Comparison of ENCODE assay signal across 20 cellular contexts in the genomic region with DNA sequence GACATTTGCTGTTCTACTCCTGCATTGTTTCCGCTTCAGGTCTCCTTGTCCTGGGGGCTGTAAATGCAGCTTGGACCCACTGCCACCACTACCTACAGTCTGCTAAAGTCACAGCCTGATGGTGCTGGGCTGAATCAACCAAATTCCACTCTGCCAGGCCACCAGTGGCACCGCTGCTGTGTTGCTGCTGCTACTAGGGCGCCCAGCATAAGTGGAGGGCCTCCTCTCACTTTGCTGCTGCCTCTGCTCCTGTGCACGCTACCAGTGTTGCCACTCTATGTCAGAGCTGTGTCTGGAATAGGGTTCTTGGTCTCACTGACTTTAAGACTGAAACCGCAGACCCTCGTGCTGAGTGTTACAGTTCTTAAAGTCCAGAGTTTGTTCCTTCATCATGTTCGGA. TPM values are rescaled to one million over a fixed set of nuclear protein-coding genes. Genes with fewer than 3 reads are reported as not detected.
DNase-seq lines count a peak whose midpoint lies in the region; ATAC-seq, FAIRE-seq and TF ChIP-seq lines count a peak whose summit lies in the region.
"Had no signal": no experiment of that assay in that cellular context is flagged by ENCODE, and none has a peak within 500 bp of the region (broad histone marks: within the 10 kb centered on the region; RNA-seq: fewer than 3 reads in every experiment).

No MANE protein-coding gene starts in this region.

- TF ChIP-seq POLR2A in H1 (IDR thresholded peaks at IDR 0.05; ENCODE audit: control extremely low read depth in 1 of 2, low read depth in 2 of 2, low read length in 2 of 2) = no peak

- no peak overlapping the region for H3K27ac ChIP-seq in H1 (ENCODE audit: low read depth, low read length)
- H3K27ac ChIP-seq: KMS-11 had no signal

- H3K23me2 ChIP-seq in H1 (ENCODE audit: low read depth, low read length) = peaks cover 4% of the 10 kb centered on the region; the same call in 1 of the 2 replicates

- H3K4me2 ChIP-seq in H1 (ENCODE audit: insufficient read depth in 1 of 2, low read depth in 2 of 2, low read length in 2 of 2) = no peak overlapping the region

- no peaks in the 10 kb centered on the region for H3K9me3 ChIP-seq in H1 (ENCODE audit: insufficient read depth in 2 of 2, low read depth in 1 of 2, low read length in 1 of 2)
- H3K9me3 ChIP-seq: body of pancreas, Peyer's patch had no signal

- peaks cover 0 to 6% of the 10 kb centered on the region in 2 experiments for H4K20me1 ChIP-seq in H1 (replicated peaks in 1 of 2; ENCODE audit: control insufficient read depth in 1 of 2, insufficient read depth in 2 of 2, low read length in 2 of 2)

- no peak overlapping the region for H2BK120ac ChIP-seq in H1 (replicated peaks; ENCODE audit: low read depth, low read length)

- no peak for TF ChIP-seq EP300 in H1 (IDR thresholded peaks at IDR 0.05; ENCODE audit: borderline replicate concordance in 1 of 2, low read depth in 2 of 2, low read length in 2 of 2)

- H3K9ac ChIP-seq in H1 (replicated peaks in 1 of 4; ENCODE audit: extremely low read depth in 1 of 4, low read depth in 3 of 4, low read length in 3 of 4) = no peak overlapping the region
- H3K9ac ChIP-seq: KMS-11 had no signal

- H3K36me3 Mint-ChIP-seq in activated CD4-positive, alpha-beta T cell treated with anti-CD3 and anti-CD28 coated beads, Interleukin-2, amount 10 ng/mL, durations not matched to agents 7 days and 5 days (ENCODE audit: low read depth) = peaks cover 23% of the 10 kb centered on the region
- H3K36me3 Mint-ChIP-seq in progenitor cell of endocrine pancreas (ENCODE audit: insufficient read depth) = peaks cover 6% of the 10 kb centered on the region

- FAIRE-seq in H1 (lab: Jason Lieb, UNC) = no peak
- FAIRE-seq: urothelium cell line had no signal

- 0 out of 2 replicates have a peak overlapping the region, but pooled peaks have one; percentile 13 for H2BK5ac ChIP-seq in H1 (ENCODE audit: low read depth, low read length)

- POLR2A ChIA-PET in activated CD4-positive, alpha-beta T cell treated with anti-CD3 and anti-CD28 coated beads, Interleukin-2, amount 10 ng/mL, durations not matched to agents 7 days and 5 days (lab: Charles Lee) = no interaction called here
- POLR2A ChIA-PET in H1 (lab: Charles Lee; ENCODE audit: partially characterized antibody) = no interaction called here

- peaks cover 2% of the 10 kb centered on the region for H3K9me3 Mint-ChIP-seq in activated CD4-positive, alpha-beta T cell treated with anti-CD3 and anti-CD28 coated beads, Interleukin-2, amount 10 ng/mL, durations not matched to agents 7 days and 5 days
- peaks cover 3% of the 10 kb centered on the region for H3K9me3 Mint-ChIP-seq in progenitor cell of endocrine pancreas (ENCODE audit: low read depth)
- H3K9me3 Mint-ChIP-seq: stimulated activated memory B cell treated with anti-CD40 and anti-IgM and Interleukin-4, amounts not matched to agents 10 μg/mL and 1 μg/mL and 100 μg/mL, for 72 hours had no signal

- no peak overlapping the region for H2BK12ac ChIP-seq in H1 (ENCODE audit: low read depth, low read length)

- no peaks in the 10 kb centered on the region for H3K27me3 ChIP-seq in H1 (replicated peaks in 1 of 4; ENCODE audit: control insufficient read depth in 3 of 4, extremely low read depth in 1 of 4, insufficient read depth in 3 of 4, low read length in 3 of 4)
- H3K27me3 ChIP-seq: body of pancreas, Peyer's patch had no signal

- no peak overlapping the region for H3K23ac ChIP-seq in H1 (ENCODE audit: insufficient read length)

- no peak overlapping the region for H3K56ac ChIP-seq in H1 (replicated peaks; ENCODE audit: insufficient read length, low read depth, low read length)

- no peak for ATAC-seq in omental fat pad (ENCODE audit: low FRiP score)
- ATAC-seq: body of pancreas; left lobe of liver; sciatic nerve; stimulated activated memory B cell treated with anti-CD40 and anti-IgM and Interleukin-4, amounts not matched to agents 10 μg/mL and 1 μg/mL and 100 μg/mL, for 72 hours had no signal

- no peak overlapping the region for H3K4ac ChIP-seq in H1 (replicated peaks; ENCODE audit: insufficient read length, low read depth, low read length)

- H3K4me1 ChIP-seq in H1 (replicated peaks in 1 of 4; ENCODE audit: control insufficient read depth in 3 of 4, insufficient read depth in 4 of 4, low read length in 3 of 4) = no peaks in the 10 kb centered on the region; a peak in 1 of 7 replicates

- WGBS in H1 (ENCODE audit: extremely low coverage in 1 of 2, insufficient coverage in 1 of 2, insufficient read length in 1 of 2, insufficient replicate concordance in 2 of 2, low coverage in 1 of 2, low lambda C conversion rate in 2 of 2, missing lambda C conversion rate in 1 of 2), 2 experiments = 94% methylated on average over 7 of the region's 7 CpGs; no CpG with 5 or more reads in 1 of the 2 experiments

- H4K91ac ChIP-seq in H1 (replicated peaks; ENCODE audit: insufficient read length, low read length) = no peak overlapping the region

- no peak overlapping the region for H3K4me3 Mint-ChIP-seq in activated CD4-positive, alpha-beta T cell treated with anti-CD3 and anti-CD28 coated beads, Interleukin-2, amount 10 ng/mL, durations not matched to agents 7 days and 5 days
- no peak overlapping the region for H3K4me3 Mint-ChIP-seq in progenitor cell of endocrine pancreas (ENCODE audit: low read depth)

- H2AK5ac ChIP-seq in H1 (ENCODE audit: low read depth, low read length) = no peak overlapping the region

- no peak for TF ChIP-seq RAD21 in H1 (IDR thresholded peaks at IDR 0.05 in 1 of 2, conservative IDR thresholded peaks at IDR 0.05 in 1 of 2; ENCODE audit: low read depth in 2 of 2, low read length in 2 of 2)

- H3K27me3 Mint-ChIP-seq in activated CD4-positive, alpha-beta T cell treated with anti-CD3 and anti-CD28 coated beads, Interleukin-2, amount 10 ng/mL, durations not matched to agents 7 days and 5 days = no peaks in the 10 kb centered on the region
- no peaks in the 10 kb centered on the region for H3K27me3 Mint-ChIP-seq in progenitor cell of endocrine pancreas
- H3K27me3 Mint-ChIP-seq: stimulated activated memory B cell treated with anti-CD40 and anti-IgM and Interleukin-4, amounts not matched to agents 10 μg/mL and 1 μg/mL and 100 μg/mL, for 72 hours had no signal

- H4K5ac ChIP-seq in H1 (ENCODE audit: insufficient read length, low read depth, low read length) = no peak overlapping the region

- no peak overlapping the region for H4K8ac ChIP-seq in H1 (ENCODE audit: extremely low read depth, insufficient read depth, low read length)

- H2BK15ac ChIP-seq in H1 (ENCODE audit: low read length) = peak overlapping the region; percentile 83; the same call in 1 of the 2 replicates

- H2AFZ ChIP-seq in H1 (ENCODE audit: low read length) = peak overlapping the region; percentile 22; the same call in 1 of the 2 replicates

- TF ChIP-seq CTCF in H1 (IDR thresholded peaks at IDR 0.05; ENCODE audit: control extremely low read depth in 1 of 3, insufficient read depth in 1 of 3, low read depth in 1 of 3, low read length in 3 of 3) = no peak
- TF ChIP-seq CTCF in progenitor cell of endocrine pancreas (IDR thresholded peaks at IDR 0.05; ENCODE audit: unreplicated experiment) = no peak
- no peak for TF ChIP-seq CTCF in omental fat pad (IDR thresholded peaks at IDR 0.05)

- CTCF ChIA-PET in activated CD4-positive, alpha-beta T cell treated with anti-CD3 and anti-CD28 coated beads, Interleukin-2, amount 10 ng/mL, durations not matched to agents 7 days and 5 days (lab: Charles Lee) = interaction anchor here (2.3 kb wide), 1 partner anchor 11 kb away, joined by 7 read pairs; no protein-coding TSS in a partner anchor
- CTCF ChIA-PET in H1 (lab: Charles Lee; ENCODE audit: partially characterized antibody) = interaction anchor here (1.1 to 1.9 kb wide), 5 partner anchors 11 to 637 kb away, joined by 3 to 5 read pairs (median 3); no protein-coding TSS in a partner anchor

- H3K4me3 ChIP-seq in H1 (ENCODE audit: extremely low read depth in 1 of 4, insufficient read depth in 2 of 4, low read depth in 3 of 4, low read length in 4 of 4) = no peak overlapping the region
- H3K4me3 ChIP-seq: body of pancreas, Peyer's patch had no signal

- peak overlapping the region; percentile 93 for H3K27ac Mint-ChIP-seq in activated CD4-positive, alpha-beta T cell treated with anti-CD3 and anti-CD28 coated beads, Interleukin-2, amount 10 ng/mL, durations not matched to agents 7 days and 5 days
- peak overlapping the region; percentile 4 for H3K27ac Mint-ChIP-seq in progenitor cell of endocrine pancreas

- no peak overlapping the region for H3K18ac ChIP-seq in H1 (ENCODE audit: extremely low read depth, low read length)

- H3K79me1 ChIP-seq in H1 (ENCODE audit: low read depth, low read length) = no peaks in the 10 kb centered on the region

- peaks cover 38% of the 10 kb centered on the region for H3K4me1 Mint-ChIP-seq in activated CD4-positive, alpha-beta T cell treated with anti-CD3 and anti-CD28 coated beads, Interleukin-2, amount 10 ng/mL, durations not matched to agents 7 days and 5 days
- peaks cover 7% of the 10 kb centered on the region for H3K4me1 Mint-ChIP-seq in progenitor cell of endocrine pancreas (ENCODE audit: low read depth)

- peak overlapping the region; percentile 13; the same call in 1 of the 2 replicates for H2BK20ac ChIP-seq in H1 (ENCODE audit: low read length)

- no peak overlapping the region for H3K14ac ChIP-seq in H1 (ENCODE audit: insufficient read length)

- no peak for DNase-seq in activated CD4-positive, alpha-beta T cell treated with anti-CD3 and anti-CD28 coated beads, Interleukin-2, amount 10 ng/mL, durations not matched to agents 7 days and 5 days
- DNase-seq in activated CD4-positive, alpha-beta T cell treated with anti-CD3 and anti-CD28 coated beads, Interleukin-2, amount 50 U/mL, for 48 hours = no peak
- DNase-seq in NCI-H69 (lab: John Stamatoyannopoulos, UW) (peak; percentile 13), H1 (ENCODE audit: low read depth in 1 of 2, low spot score in 2 of 2) (no peak), progenitor cell of endocrine pancreas (ENCODE audit: low spot score, unreplicated experiment) (no peak), omental fat pad (ENCODE audit: low spot score) (no peak), GM19238 (ENCODE audit: insufficient read length, low spot score) (no peak), NCI-H226 (no peak)
- DNase-seq: ACHN; body of pancreas; effector CD8-positive, alpha-beta T cell; NCI-H1436 treated with DMSO at 0.1 percent for 48 hours; NCI-H526; Peyer's patch; stimulated activated CD4-positive, alpha-beta T cell treated with anti-CD3 and anti-CD28 coated beads, Interleukin-4, amount 100 ng/mL, for 24 hours had no signal

- peaks cover 0 to 26% of the 10 kb centered on the region in 2 experiments; a peak in 3 of 4 replicates for H3K79me2 ChIP-seq in H1 (ENCODE audit: control insufficient read depth in 1 of 2, insufficient read depth in 2 of 2, low read length in 2 of 2)

- H3K36me3 ChIP-seq in H1 (ENCODE audit: control insufficient read depth in 2 of 4, insufficient read depth in 4 of 4, low read length in 3 of 4) = peaks cover 0 to 6% (median 4%) of the 10 kb centered on the region in 4 experiments; a peak in 3 of 8 replicates

RNA-seq across cellular contexts. Expression of gene SSR1, which starts 1.4 kb away (rescaled TPM):
- 100 to 1,000 TPM; 141 to 150 TPM for total RNA-seq in activated CD4-positive, alpha-beta T cell treated with anti-CD3 and anti-CD28 coated beads, Interleukin-2, amount 10 ng/mL, durations not matched to agents 7 days and 5 days
- 98.9 and 117 TPM in 2 replicates for total RNA-seq in H1 (2021; fragmentation: NEBNext Ultra II Directional; extraction: Animal tissue kit (Norgen Biotek cat#: 25700))
- 15.4 and 26.6 TPM in 2 replicates for polyA plus RNA-seq in H1 (2011; rRNA removed)
- 48.6 TPM for polyA plus RNA-seq in H1 (2011; cell fraction: cytosol; rRNA removed)
- polyA plus RNA-seq in H1 (2011; cell fraction: nucleus; rRNA removed) = 55.6 TPM
- polyA plus RNA-seq in H1 (2012, experiment 1 of 2) = 51.3 to 84.4 TPM (median 64.6 TPM) in 4 replicates
- 7.7 TPM for polyA plus RNA-seq in H1 (2012, experiment 2 of 2)
- 89.8 TPM for polyA plus RNA-seq in H1 (2013, experiment 1 of 2)
- 112 TPM for polyA plus RNA-seq in H1 (2013, experiment 2 of 2)
- polyA minus RNA-seq in H1 (2011; rRNA and poly(A)+ RNA removed) = 65.9 and 78.5 TPM in 2 replicates
- polyA minus RNA-seq in H1 (2011; cell fraction: cytosol; rRNA and poly(A)+ RNA removed) = 52.8 TPM
- 25.5 TPM for polyA minus RNA-seq in H1 (2011; cell fraction: nucleus; rRNA and poly(A)+ RNA removed)
- total RNA-seq in progenitor cell of endocrine pancreas (112 and 113 TPM in 2 replicates), omental fat pad (10 to 100 TPM; 56.0 to 79.0 (median 63.0) TPM)
